In genomic region chr11:120013325-120014250, GRCh38 we compare ENCODE assay signal across 9 cellular contexts.
DNase-seq lines count a peak whose midpoint lies in the region; ATAC-seq and TF ChIP-seq lines count a peak whose summit lies in the region.
"Had no signal": no experiment of that assay in that cellular context is flagged by ENCODE, and none has a peak within 500 bp of the region (broad histone marks: within the 10 kb centered on the region; RNA-seq: fewer than 3 reads in every experiment).

No MANE protein-coding gene starts in this region.

- WGBS in GM23248 (ENCODE audit: low coverage in 1 of 2, low lambda C conversion rate in 2 of 2, missing lambda C conversion rate in 2 of 2), 2 experiments: 27% methylated on average over 26 to 28 of the region's 28 CpGs

- no peaks in the 10 kb centered on the region for H3K79me2 ChIP-seq in GM23248 (ENCODE audit: insufficient read depth)

- TF ChIP-seq CTCF in BJ (IDR thresholded peaks at IDR 0.05; ENCODE audit: insufficient read depth, low read depth, low read length): peak; percentile 51

- in situ Hi-C loops in GM23248 (cut with MboI) (no loop called here), SK-MEL-5 (cut with HindIII; ENCODE audit: low pct_unique_long_range_greater_than_20kb, low sequenced_read_pairs) (no loop called here)

- no peaks in the 10 kb centered on the region for H3K9me3 ChIP-seq in GM23248 (ENCODE audit: low read depth)

- H3K36me3 ChIP-seq in BJ (ENCODE audit: control insufficient read depth, insufficient read depth, low read length): no peaks in the 10 kb centered on the region
- no peaks in the 10 kb centered on the region for H3K36me3 ChIP-seq in GM23248 (ENCODE audit: low read depth)

- H3K4me1 ChIP-seq in GM23248 (ENCODE audit: insufficient read depth): no peaks in the 10 kb centered on the region

- H4K20me1 ChIP-seq in GM23248 (ENCODE audit: insufficient read depth): no peaks in the 10 kb centered on the region

- no peaks in the 10 kb centered on the region for H3F3A ChIP-seq in GM23248 (ENCODE audit: insufficient read depth)

- H3K9ac ChIP-seq in GM23248: no peak overlapping the region

- no peak overlapping the region for H3K4me2 ChIP-seq in GM23248 (ENCODE audit: unreplicated experiment)

- peaks cover 15% of the 10 kb centered on the region for H3K27me3 ChIP-seq in BJ (ENCODE audit: control insufficient read depth, insufficient read depth, low read length)
- peaks cover 83% of the 10 kb centered on the region for H3K27me3 ChIP-seq in GM23248 (replicated peaks; ENCODE audit: insufficient read depth)

- DNase-seq in BJ (ENCODE audit: low read depth) (no peak), GM23248 (peak; percentile 63), SK-MEL-5 (ENCODE audit: low read depth, low spot score) (peak; percentile 60), germinal center (ENCODE audit: low spot score) (peak; percentile 25), posterior cingulate gyrus (peak; percentile 49 to 96 (median 74))
- no peak for DNase-seq in stimulated activated CD4-positive, alpha-beta T cell treated with anti-CD3 and anti-CD28 coated beads, Interleukin-12 subunit alpha, Interleukin-12 subunit beta, amount 100 ng/mL, for 4 hours

- no peaks in the 10 kb centered on the region for H3K9me2 ChIP-seq in GM23248 (ENCODE audit: insufficient read depth)

- ATAC-seq in GM19467 (IDR thresholded peaks at IDR 0.05; ENCODE audit: unreplicated experiment) (no peak), HG02852 (IDR thresholded peaks at IDR 0.05; ENCODE audit: unreplicated experiment) (no peak)

- H3K4me3 ChIP-seq in BJ (ENCODE audit: low read depth, low read length) (no peak overlapping the region), GM23248 (no peak overlapping the region)
- H3K4me3 ChIP-seq: lung had no signal

- POLR2A ChIA-PET in BJ (lab: Charles Lee): no interaction called here

- intact Hi-C loops in posterior cingulate gyrus (cut with DNase I): loop anchor here (2.0 kb wide), 1 partner anchor 95 kb away; no protein-coding TSS in a partner anchor

- CTCF ChIA-PET in BJ (lab: Yijun Ruan, JAX): interaction anchor here (1.6 kb wide), 2 partner anchors 95 to 347 kb away, joined by 3 to 5 read pairs; no protein-coding TSS in a partner anchor

- no peak overlapping the region for H3K27ac ChIP-seq in GM23248

- H2AFZ ChIP-seq in GM23248: no peak overlapping the region

Comparison
In these comparisons a context has a peak if more than half of its experiments do, and no peak if none do; other contexts are left out.
1. DNase-seq: peak in GM23248 (single experiment), SK-MEL-5 (single experiment), germinal center (single experiment) and posterior cingulate gyrus (10 of 10); none in BJ (single experiment) and stimulated activated CD4-positive, alpha-beta T cell treated with anti-CD3 and anti-CD28 coated beads, Interleukin-12 subunit alpha, Interleukin-12 subunit beta, amount 100 ng/mL, for 4 hours (single experiment).